In the genomic region with DNA sequence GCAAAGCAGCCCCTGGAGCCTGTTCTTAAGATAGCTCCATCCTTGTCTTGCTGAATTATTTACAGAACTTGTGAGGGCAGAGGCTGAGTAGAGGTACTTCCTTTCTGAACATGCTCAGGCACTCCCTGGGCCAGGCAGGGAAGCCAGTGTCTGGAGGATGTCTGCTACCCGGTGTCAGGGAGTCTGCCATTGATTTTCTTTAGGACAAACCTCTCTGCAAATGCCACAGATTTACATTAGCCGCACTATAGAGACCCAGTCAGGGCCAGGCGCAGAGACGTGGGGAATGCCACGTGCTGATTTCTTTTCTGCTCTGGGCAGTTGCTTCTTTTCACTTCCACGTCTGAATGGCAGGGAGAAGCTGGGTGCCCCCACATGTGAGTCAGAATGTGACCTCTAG, we compare ENCODE assay signal across 15 cellular contexts.
"Had no signal": no experiment of that assay in that cellular context is flagged by ENCODE, and none has a peak within 500 bp of the region (broad histone marks: within the 10 kb centered on the region; RNA-seq: fewer than 3 reads in every experiment).

No MANE protein-coding gene starts in this region.

- H3K4me1 Mint-ChIP-seq: activated CD4-positive, alpha-beta memory T cell treated with anti-CD3 and anti-CD28 coated beads, Interleukin-2, amount 10 ng/mL, durations not matched to agents 7 days and 5 days; activated CD4-positive, alpha-beta T cell treated with anti-CD3 and anti-CD28 coated beads for 36 hours; activated CD8-positive, alpha-beta memory T cell treated with anti-CD3 and anti-CD28 coated beads, Interleukin-2, amount 10 ng/mL, durations not matched to agents 7 days and 5 days; naive thymus-derived CD8-positive, alpha-beta T cell had no signal

- H3K4me3 ChIP-seq: spleen had no signal

- H3K36me3 ChIP-seq: neutrophil, spleen had no signal

- H3K4me1 ChIP-seq: spleen had no signal

- H3K27ac Mint-ChIP-seq: activated CD4-positive, alpha-beta memory T cell treated with anti-CD3 and anti-CD28 coated beads, Interleukin-2, amount 10 ng/mL, durations not matched to agents 7 days and 5 days; activated CD4-positive, alpha-beta T cell treated with anti-CD3 and anti-CD28 coated beads for 36 hours; activated CD8-positive, alpha-beta memory T cell treated with anti-CD3 and anti-CD28 coated beads, Interleukin-2, amount 10 ng/mL, durations not matched to agents 7 days and 5 days; activated naive CD8-positive, alpha-beta T cell; naive thymus-derived CD8-positive, alpha-beta T cell had no signal

- H3K9me3 ChIP-seq: neutrophil, spleen had no signal

- H3K9me3 Mint-ChIP-seq: activated CD4-positive, alpha-beta memory T cell treated with anti-CD3 and anti-CD28 coated beads, Interleukin-2, amount 10 ng/mL, durations not matched to agents 7 days and 5 days had no signal

- DNase-seq: activated CD4-positive, alpha-beta memory T cell treated with anti-CD3 and anti-CD28 coated beads, Interleukin-2, amount 10 ng/mL, durations not matched to agents 7 days and 5 days; activated CD4-positive, alpha-beta T cell treated with anti-CD3 and anti-CD28 coated beads for 36 hours; activated CD8-positive, alpha-beta memory T cell treated with anti-CD3 and anti-CD28 coated beads, Interleukin-2, amount 10 ng/mL, durations not matched to agents 7 days and 5 days; central memory CD4-positive, alpha-beta T cell; effector CD4-positive, alpha-beta T cell; foreskin fibroblast; kidney glomerular epithelial cell; naive thymus-derived CD8-positive, alpha-beta T cell; spleen; stimulated activated CD4-positive, alpha-beta T cell treated with anti-CD3 and anti-CD28 coated beads, Interleukin-4, amount 100 ng/mL, for 4 hours; stimulated activated naive CD4-positive, alpha-beta T cell had no signal

- ATAC-seq: activated CD4-positive, alpha-beta T cell treated with anti-CD3 and anti-CD28 coated beads for 36 hours; activated CD8-positive, alpha-beta memory T cell treated with anti-CD3 and anti-CD28 coated beads, Interleukin-2, amount 10 ng/mL, durations not matched to agents 7 days and 5 days; naive thymus-derived CD8-positive, alpha-beta T cell had no signal

- H3K36me3 Mint-ChIP-seq: activated CD8-positive, alpha-beta memory T cell treated with anti-CD3 and anti-CD28 coated beads, Interleukin-2, amount 10 ng/mL, durations not matched to agents 7 days and 5 days; activated naive CD8-positive, alpha-beta T cell; naive thymus-derived CD8-positive, alpha-beta T cell had no signal

- H3K27me3 Mint-ChIP-seq: activated CD4-positive, alpha-beta memory T cell treated with anti-CD3 and anti-CD28 coated beads, Interleukin-2, amount 10 ng/mL, durations not matched to agents 7 days and 5 days; activated CD8-positive, alpha-beta memory T cell treated with anti-CD3 and anti-CD28 coated beads, Interleukin-2, amount 10 ng/mL, durations not matched to agents 7 days and 5 days had no signal

- H3K27me3 ChIP-seq: neutrophil, spleen had no signal

- FAIRE-seq: endothelial cell of umbilical vein, TTC549 had no signal

- H3K4me3 Mint-ChIP-seq: activated CD4-positive, alpha-beta memory T cell treated with anti-CD3 and anti-CD28 coated beads, Interleukin-2, amount 10 ng/mL, durations not matched to agents 7 days and 5 days; activated CD4-positive, alpha-beta T cell treated with anti-CD3 and anti-CD28 coated beads for 36 hours; activated CD8-positive, alpha-beta memory T cell treated with anti-CD3 and anti-CD28 coated beads, Interleukin-2, amount 10 ng/mL, durations not matched to agents 7 days and 5 days; activated naive CD8-positive, alpha-beta T cell; naive thymus-derived CD8-positive, alpha-beta T cell had no signal

- H3K27ac ChIP-seq: neutrophil, spleen had no signal
